ENCODE assay signal across 23 cellular contexts in the genomic region with DNA sequence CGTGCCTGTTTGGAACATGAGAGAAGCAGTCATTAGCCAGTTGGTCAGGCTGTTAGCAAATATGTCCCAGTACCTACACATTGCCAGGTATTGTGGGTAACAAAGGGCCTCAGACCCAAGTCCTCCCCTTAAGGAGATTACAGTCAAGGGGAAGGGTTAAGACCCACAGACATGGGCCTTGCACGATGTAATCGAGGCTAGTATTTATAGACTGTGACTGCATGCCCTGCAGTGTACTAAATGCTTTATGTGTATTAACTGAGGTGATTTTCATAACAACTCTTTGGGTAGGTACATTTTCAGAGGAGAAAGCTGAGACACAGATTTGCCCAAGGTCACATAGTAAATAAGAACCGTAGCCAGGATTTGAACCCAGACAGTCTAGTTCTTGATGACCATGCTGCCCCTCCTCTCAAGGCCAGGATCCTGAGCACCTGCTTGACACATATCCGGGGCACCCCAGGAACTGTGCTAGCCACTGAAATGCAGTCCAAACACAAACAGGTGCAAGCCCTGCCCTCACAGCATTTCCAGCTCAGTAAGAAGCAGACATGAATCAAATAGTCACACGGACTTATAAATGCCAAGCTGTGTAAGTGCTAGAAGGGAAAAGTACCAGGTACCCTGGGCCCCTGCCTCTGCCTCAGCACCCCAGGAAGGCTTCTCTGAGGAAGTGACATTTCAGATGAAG. TPM values are rescaled to one million over a fixed set of nuclear protein-coding genes. Genes with fewer than 3 reads are reported as not detected.
"Had no signal": no experiment of that assay in that cellular context is flagged by ENCODE, and none has a peak within 500 bp of the region (broad histone marks: within the 10 kb centered on the region; RNA-seq: fewer than 3 reads in every experiment).

No MANE protein-coding gene starts in this region.

- H3K9me3 ChIP-seq: body of pancreas, tibial artery had no signal

- H3K36me3 ChIP-seq: tibial artery had no signal

- ATAC-seq: activated CD4-positive, CD25-positive, alpha-beta regulatory T cell treated with anti-CD3 and anti-CD28 coated beads, Interleukin-2, amount 50 U/mL, for 24 hours; body of pancreas; left colon had no signal

- FAIRE-seq: endothelial cell of umbilical vein, small intestine, urothelium cell line had no signal

- H3K4me1 ChIP-seq: tibial artery had no signal

- H3K27ac ChIP-seq: body of pancreas, tibial artery had no signal

- DNase-seq: activated CD4-positive, alpha-beta T cell treated with anti-CD3 and anti-CD28 coated beads, Interleukin-2, amount 50 U/mL, for 1 hour; activated CD8-positive, alpha-beta memory T cell treated with anti-CD3 and anti-CD28 coated beads for 24 hours; activated naive CD8-positive, alpha-beta T cell treated with anti-CD3 and anti-CD28 coated beads for 36 hours; amygdala; body of pancreas; central memory CD4-positive, alpha-beta T cell; cortex of kidney; effector CD4-positive, alpha-beta T cell; foreskin fibroblast; immature natural killer cell; left colon; midbrain; naive B cell; retina; small intestine; stimulated activated CD4-positive, alpha-beta T cell treated with anti-CD3 and anti-CD28 coated beads, Interleukin-4, amount 100 ng/mL, for 24 hours; stimulated activated naive CD4-positive, alpha-beta T cell; T1000; tibial artery had no signal

- H3K4me3 ChIP-seq: body of pancreas, tibial artery had no signal

- H3K27me3 ChIP-seq: body of pancreas, tibial artery had no signal

RNA-seq across cellular contexts. Expression of a gene that starts 41.6 kb away (rescaled TPM):
- total RNA-seq: activated T-helper 1 cell treated with anti-CD3 and anti-CD28 coated beads, Interleukin-12 subunit alpha, Interleukin-12 subunit beta, Interleukin-2, Interleukin-4 antibody, amounts not matched to agents 30 ng/mL and 10 ng/mL and 1 ng/mL, durations not matched to agents 14 hours and 24 hours and 36 hours had no signal
